ENCODE assay signal across 28 cellular contexts in genomic region chr4:144304025-144304424, GRCh38.
"Had no signal": no experiment of that assay in that cellular context is flagged by ENCODE, and none has a peak within 500 bp of the region (broad histone marks: within the 10 kb centered on the region; RNA-seq: fewer than 3 reads in every experiment).

No MANE protein-coding gene starts in this region.

- H2AFZ ChIP-seq: neural progenitor cell had no signal

- H3K4me2 ChIP-seq: neural progenitor cell had no signal

- H3K27me3 ChIP-seq: neural progenitor cell, neutrophil, ovary, stomach, testis, thyroid gland, transverse colon, upper lobe of left lung, vagina had no signal

- H3K4me3 ChIP-seq: left ventricle myocardium inferior, lung, neural progenitor cell, ovary, prostate gland, skin epidermis, stomach, testis, thyroid gland, transverse colon, upper lobe of left lung, vagina had no signal

- H3K9me3 ChIP-seq: neutrophil, ovary, prostate gland, stomach, testis, thyroid gland, transverse colon, upper lobe of left lung, vagina had no signal

- H3K4me1 ChIP-seq: left ventricle myocardium inferior, neural progenitor cell, prostate gland, stomach, testis, thyroid gland, transverse colon, upper lobe of left lung, vagina had no signal

- H3K36me3 ChIP-seq: left ventricle myocardium inferior, neural progenitor cell, neutrophil, ovary, prostate gland, stomach, thyroid gland, transverse colon, upper lobe of left lung, vagina had no signal

- ATAC-seq: natural killer cell; right cardiac atrium; sciatic nerve; stimulated activated naive B cell treated with anti-CD40 and anti-IgM and Interleukin-4, amounts not matched to agents 10 μg/mL and 1 μg/mL and 100 μg/mL, for 72 hours; stimulated activated naive CD8-positive, alpha-beta T cell treated with anti-CD3 and anti-CD28 coated beads, Interleukin-15, Interleukin-2, amounts not matched to agents 100 U/mL and 50 U/mL, for 24 hours had no signal

- DNase-seq: hypothalamus; islet precursor cell; left ventricle myocardium inferior; mesendoderm; naive B cell; natural killer cell; nephron progenitor cell; ovary; retina; right cardiac atrium; stimulated activated CD4-positive, alpha-beta T cell treated with anti-CD3 and anti-CD28 coated beads, Interleukin-12 subunit alpha, Interleukin-12 subunit beta, amount 100 ng/mL, for 4 hours; stimulated activated CD4-positive, alpha-beta T cell treated with anti-CD3 and anti-CD28 coated beads, Interleukin-15, amount 100 ng/mL, for 24 hours; stimulated activated CD4-positive, alpha-beta T cell treated with anti-CD3 and anti-CD28 coated beads, Interleukin-2, amount 100 ng/mL, for 24 hours; stimulated activated CD4-positive, alpha-beta T cell treated with anti-CD3 and anti-CD28 coated beads, Interleukin-4, amount 100 ng/mL, for 1 hour; stimulated activated naive B cell treated with anti-CD40 and anti-IgM and Interleukin-4, amounts not matched to agents 10 μg/mL and 1 μg/mL and 100 μg/mL, for 72 hours; stimulated activated naive CD8-positive, alpha-beta T cell treated with anti-CD3 and anti-CD28 coated beads, Interleukin-15, Interleukin-2, amounts not matched to agents 100 U/mL and 50 U/mL, for 24 hours; stomach; testis; thyroid gland; transverse colon; upper lobe of left lung had no signal

- H3K27ac ChIP-seq: left ventricle myocardium inferior, neural progenitor cell, neutrophil, ovary, prostate gland, skin epidermis, stomach, testis, thyroid gland, transverse colon, upper lobe of left lung, vagina had no signal

- H3K9ac ChIP-seq: neural progenitor cell had no signal
